Comparison of ENCODE assay signal across 8 cellular contexts in genomic region chr19:16829822-16830289, GRCh38. TPM values are rescaled to one million over a fixed set of nuclear protein-coding genes. Genes with fewer than 3 reads are reported as not detected.
A peak's percentile ranks its signal among the peaks of the same experiment; 100 is the strongest.
DNase-seq lines count a peak whose midpoint lies in the region; ATAC-seq and TF ChIP-seq lines count a peak whose summit lies in the region.

No MANE protein-coding gene starts in this region.

- no peak for ATAC-seq in activated B cell treated with CpG ODN at 0.5 μM for 24 hours (ENCODE audit: low read depth)
- peak; percentile 5 for ATAC-seq in left ventricle myocardium superior
- ATAC-seq in HG03378 (IDR thresholded peaks at IDR 0.05; ENCODE audit: unreplicated experiment) = no peak
- no peak for ATAC-seq in HG03139 (IDR thresholded peaks at IDR 0.05; ENCODE audit: unreplicated experiment)

- H3K27ac Mint-ChIP-seq in activated B cell treated with CpG ODN at 0.5 μM for 24 hours = peak overlapping the region; percentile 74

- H3K9me3 Mint-ChIP-seq in activated B cell treated with CpG ODN at 0.5 μM for 24 hours = no peaks in the 10 kb centered on the region

- DNase-seq in GM19238 (ENCODE audit: insufficient read length, low spot score) (peak; percentile 15), activated B cell treated with CpG ODN at 0.5 μM for 24 hours (no peak), left ventricle myocardium superior (no peak), DMS 273 treated with DMSO at 0.1 percent for 48 hours (lab: John Stamatoyannopoulos, UW) (no peak), LoVo (ENCODE audit: low spot score) (no peak)

- POLR2A ChIA-PET in activated B cell treated with CpG ODN at 0.5 μM for 24 hours (lab: Charles Lee) = interaction anchor here (0.5 kb wide), 1 partner anchor 53 kb away, joined by 3 read pairs; no protein-coding TSS in a partner anchor

- H3K4me1 Mint-ChIP-seq in activated B cell treated with CpG ODN at 0.5 μM for 24 hours = peaks cover 50% of the 10 kb centered on the region

- TF ChIP-seq CTCF in activated B cell treated with CpG ODN at 0.5 μM for 24 hours (IDR thresholded peaks at IDR 0.05) = no peak

- CTCF ChIA-PET in activated B cell treated with CpG ODN at 0.5 μM for 24 hours (lab: Charles Lee) = interaction anchor here (1.2 kb wide), 1 partner anchor 115 kb away, joined by 5 read pairs; no protein-coding TSS in a partner anchor

- intact Hi-C loops in activated B cell treated with CpG ODN at 0.5 μM for 24 hours (cut with micrococcal nuclease) (loop anchor here (2.0 to 10.0 kb wide), 4 partner anchors 55 to 243 kb away; partner anchors contain the start of gene NWD1), left ventricle myocardium superior (cut with micrococcal nuclease) (no loop called here)

- peak overlapping the region; percentile 79 to 99 (median 86) for H3K4me3 ChIP-seq in skin epidermis

- peaks cover 35% of the 10 kb centered on the region for H3K36me3 Mint-ChIP-seq in activated B cell treated with CpG ODN at 0.5 μM for 24 hours (ENCODE audit: low read depth)

- H3K4me3 Mint-ChIP-seq in activated B cell treated with CpG ODN at 0.5 μM for 24 hours = peak overlapping the region; percentile 86

- H3K27ac ChIP-seq in skin epidermis = peak overlapping the region in 20 of 21 experiments; percentile 63 to 97 (median 90)

- peaks cover 24% of the 10 kb centered on the region for H3K27me3 Mint-ChIP-seq in activated B cell treated with CpG ODN at 0.5 μM for 24 hours

RNA-seq across cellular contexts. Expression of gene SIN3B, which starts 0.7 kb away (rescaled TPM):
- total RNA-seq in activated B cell treated with CpG ODN at 0.5 μM for 24 hours (63.7 and 73.1 TPM in 2 replicates), left ventricle myocardium superior (26.0 TPM)

RNA-seq across cellular contexts. Expression of gene F2RL3, which starts 58.9 kb away (rescaled TPM):
- total RNA-seq in activated B cell treated with CpG ODN at 0.5 μM for 24 hours = 0.58 and 0.83 TPM in 2 replicates
- total RNA-seq in left ventricle myocardium superior = 0.30 TPM
